In the genomic region with DNA sequence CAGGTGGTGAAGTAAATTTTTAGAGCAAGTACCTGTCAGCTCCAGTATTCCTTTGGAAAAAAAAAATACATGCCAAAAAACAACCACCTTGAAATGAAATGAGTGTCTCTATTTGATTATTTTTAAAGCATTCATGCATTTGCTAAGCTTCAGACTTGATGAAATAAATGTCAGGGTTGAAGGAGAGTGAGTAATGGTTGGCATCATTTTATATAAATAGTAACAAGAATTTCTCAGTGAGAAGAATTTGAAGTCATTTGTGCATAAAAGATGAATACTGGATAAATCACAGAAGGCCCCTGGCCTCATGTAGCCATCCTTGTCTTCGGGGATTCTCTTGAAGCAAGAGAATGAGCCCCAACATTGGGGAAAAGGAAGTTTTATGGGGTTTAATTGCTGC, we compare ENCODE assay signal across 15 cellular contexts.
A peak's percentile ranks its signal among the peaks of the same experiment; 100 is the strongest.
DNase-seq lines count a peak whose midpoint lies in the region; ATAC-seq and TF ChIP-seq lines count a peak whose summit lies in the region.
"Had no signal": no experiment of that assay in that cellular context is flagged by ENCODE, and none has a peak within 500 bp of the region (broad histone marks: within the 10 kb centered on the region; RNA-seq: fewer than 3 reads in every experiment).

No MANE protein-coding gene starts in this region.

- intact Hi-C loops in tibial artery (cut with DNase I; ENCODE audit: low total_unique reads) (no loop called here), posterior cingulate gyrus (cut with DNase I) (no loop called here)
- intact Hi-C loops in activated CD4-positive, alpha-beta T cell treated with anti-CD3 and anti-CD28 coated beads for 36 hours (cut with DNase I, micrococcal nuclease), result no loop called here

- DNase-seq in LHCN-M2 (ENCODE audit: low read depth), result peak; percentile 44
- peak in 1 of 61 donors; percentile 14 for DNase-seq in caudate nucleus (lab: John Stamatoyannopoulos, UW)
- DNase-seq in kidney tubule cell (ENCODE audit: low spot score), result peak; percentile 70
- no peak for DNase-seq in tibial artery
- DNase-seq in posterior cingulate gyrus, result no peak
- DNase-seq in activated CD4-positive, alpha-beta T cell treated with anti-CD3 and anti-CD28 coated beads for 36 hours, result no peak
- DNase-seq: activated CD4-positive, alpha-beta memory T cell treated with anti-CD3 and anti-CD28 coated beads, Interleukin-2, amount 10 ng/mL, durations not matched to agents 7 days and 5 days; CD8-positive, alpha-beta memory T cell; GDM1; mammary epithelial cell; NCI-H345; nephron progenitor cell had no signal

- H3K27ac Mint-ChIP-seq in activated CD4-positive, alpha-beta T cell treated with anti-CD3 and anti-CD28 coated beads for 36 hours, result no peak overlapping the region
- H3K27ac Mint-ChIP-seq: activated CD4-positive, alpha-beta memory T cell treated with anti-CD3 and anti-CD28 coated beads, Interleukin-2, amount 10 ng/mL, durations not matched to agents 7 days and 5 days; nephron progenitor cell; stimulated activated effector memory CD8-positive, alpha-beta T cell treated with anti-CD3 and anti-CD28 coated beads, Interleukin-12 subunit alpha, Interleukin-12 subunit beta, amount 100 ng/mL, for 72 hours had no signal

- H3K27me3 ChIP-seq in tibial artery, result no peaks in the 10 kb centered on the region

- no peak overlapping the region for H3K4me3 Mint-ChIP-seq in activated CD4-positive, alpha-beta T cell treated with anti-CD3 and anti-CD28 coated beads for 36 hours
- H3K4me3 Mint-ChIP-seq: activated CD4-positive, alpha-beta memory T cell treated with anti-CD3 and anti-CD28 coated beads, Interleukin-2, amount 10 ng/mL, durations not matched to agents 7 days and 5 days; CD8-positive, alpha-beta memory T cell; nephron progenitor cell; stimulated activated effector memory CD8-positive, alpha-beta T cell treated with anti-CD3 and anti-CD28 coated beads, Interleukin-12 subunit alpha, Interleukin-12 subunit beta, amount 100 ng/mL, for 72 hours had no signal

- peaks cover 6% of the 10 kb centered on the region for H3K36me3 Mint-ChIP-seq in activated CD4-positive, alpha-beta T cell treated with anti-CD3 and anti-CD28 coated beads for 36 hours (ENCODE audit: low read depth)
- H3K36me3 Mint-ChIP-seq: stimulated activated effector memory CD8-positive, alpha-beta T cell treated with anti-CD3 and anti-CD28 coated beads, Interleukin-12 subunit alpha, Interleukin-12 subunit beta, amount 100 ng/mL, for 72 hours had no signal

- H3K9me3 Mint-ChIP-seq in activated CD4-positive, alpha-beta T cell treated with anti-CD3 and anti-CD28 coated beads for 36 hours (ENCODE audit: low read depth), result no peaks in the 10 kb centered on the region
- H3K9me3 Mint-ChIP-seq: CD8-positive, alpha-beta memory T cell; stimulated activated effector memory CD8-positive, alpha-beta T cell treated with anti-CD3 and anti-CD28 coated beads, Interleukin-12 subunit alpha, Interleukin-12 subunit beta, amount 100 ng/mL, for 72 hours had no signal

- CTCF ChIA-PET in activated CD4-positive, alpha-beta T cell treated with anti-CD3 and anti-CD28 coated beads for 36 hours (lab: Charles Lee), result interaction anchor here (0.6 kb wide), 1 partner anchor 59 kb away, joined by 3 read pairs; no protein-coding TSS in a partner anchor

- no peaks in the 10 kb centered on the region for H3K36me3 ChIP-seq in tibial artery

- TF ChIP-seq CTCF in tibial artery (IDR thresholded peaks at IDR 0.05), result no peak

- ATAC-seq in activated CD4-positive, alpha-beta T cell treated with anti-CD3 and anti-CD28 coated beads for 36 hours, result no peak
- ATAC-seq in HG02623 (IDR thresholded peaks at IDR 0.05; ENCODE audit: unreplicated experiment), result no peak
- ATAC-seq: K562; stimulated activated effector memory CD8-positive, alpha-beta T cell treated with anti-CD3 and anti-CD28 coated beads, Interleukin-12 subunit alpha, Interleukin-12 subunit beta, amount 100 ng/mL, for 72 hours had no signal

- no peaks in the 10 kb centered on the region for H3K9me3 ChIP-seq in tibial artery

- peaks cover 0 to 97% (median 36%) of the 10 kb centered on the region in 4 donors for H3K4me1 ChIP-seq in tibial artery

- no peak overlapping the region for H3K4me3 ChIP-seq in tibial artery
- H3K4me3 ChIP-seq: K562 had no signal

- POLR2A ChIA-PET in activated CD4-positive, alpha-beta T cell treated with anti-CD3 and anti-CD28 coated beads for 36 hours (lab: Charles Lee), result no interaction called here

- H3K4me1 Mint-ChIP-seq in activated CD4-positive, alpha-beta T cell treated with anti-CD3 and anti-CD28 coated beads for 36 hours, result no peaks in the 10 kb centered on the region
- H3K4me1 Mint-ChIP-seq: activated CD4-positive, alpha-beta memory T cell treated with anti-CD3 and anti-CD28 coated beads, Interleukin-2, amount 10 ng/mL, durations not matched to agents 7 days and 5 days had no signal

- H3K27ac ChIP-seq in caudate nucleus (ENCODE audit: low read depth, low read length) (peak overlapping the region; percentile 38), tibial artery (peak overlapping the region; percentile 51 to 70)

- no peaks in the 10 kb centered on the region for H3K27me3 Mint-ChIP-seq in activated CD4-positive, alpha-beta T cell treated with anti-CD3 and anti-CD28 coated beads for 36 hours
- H3K27me3 Mint-ChIP-seq: activated CD4-positive, alpha-beta memory T cell treated with anti-CD3 and anti-CD28 coated beads, Interleukin-2, amount 10 ng/mL, durations not matched to agents 7 days and 5 days had no signal

Comparison
In these comparisons a context has a peak if more than half of its experiments do, and no peak if none do; other contexts are left out.
1. DNase-seq: peak in LHCN-M2 (single experiment) and kidney tubule cell (single experiment); none in tibial artery (0 of 2), posterior cingulate gyrus (0 of 10) and activated CD4-positive, alpha-beta T cell treated with anti-CD3 and anti-CD28 coated beads for 36 hours (single experiment).